In the genomic region with DNA sequence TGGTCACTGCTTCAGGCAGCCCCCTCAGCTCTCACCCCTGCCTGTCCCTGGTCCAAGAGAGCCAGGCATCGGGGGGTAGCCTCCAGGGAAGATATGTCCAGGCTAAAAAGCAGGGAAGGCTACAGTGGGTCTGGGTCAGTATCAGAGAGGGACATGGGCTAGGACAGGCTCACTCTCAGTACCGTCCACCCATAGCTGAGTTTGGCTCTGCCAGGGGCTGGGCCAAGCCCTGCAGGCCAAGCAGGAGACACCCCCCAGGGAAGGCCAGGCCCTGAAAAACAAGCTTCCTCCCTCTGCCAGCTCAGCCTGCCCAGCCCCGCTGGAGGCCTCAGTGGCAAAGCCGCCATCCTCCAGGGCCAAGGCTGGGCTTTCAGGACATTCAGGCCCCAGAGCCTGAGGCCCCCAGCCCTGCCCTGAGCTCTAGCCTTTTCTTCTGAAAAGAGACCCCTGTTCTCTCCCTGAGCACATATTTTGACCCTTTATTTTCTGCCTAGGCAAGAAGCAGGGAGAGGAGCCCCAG, we compare ENCODE assay signal across 16 cellular contexts. TPM values are rescaled to one million over a fixed set of nuclear protein-coding genes. Genes with fewer than 3 reads are reported as not detected.
DNase-seq lines count a peak whose midpoint lies in the region; ATAC-seq and TF ChIP-seq lines count a peak whose summit lies in the region.
"Had no signal": no experiment of that assay in that cellular context is flagged by ENCODE, and none has a peak within 500 bp of the region (broad histone marks: within the 10 kb centered on the region; RNA-seq: fewer than 3 reads in every experiment).

No MANE protein-coding gene starts in this region.

- 90 to 95% methylated on average over 3 to 4 of the region's 4 CpGs for WGBS in endodermal cell (ENCODE audit: insufficient coverage in 1 of 2, insufficient read length in 1 of 2), 2 experiments

- H3K4me3 ChIP-seq in endodermal cell (ENCODE audit: low read length) = no peak overlapping the region
- no peak overlapping the region for H3K4me3 ChIP-seq in tibial artery
- H3K4me3 ChIP-seq: GM12878, GM23338 had no signal

- no peaks in the 10 kb centered on the region for H3K36me3 ChIP-seq in endodermal cell (ENCODE audit: control insufficient read depth, insufficient read depth, low read length)
- no peaks in the 10 kb centered on the region for H3K36me3 ChIP-seq in tibial artery

- ATAC-seq in natural killer cell treated with Interleukin-12 subunit alpha and Interleukin-12 subunit beta and Interleukin-15 and Interleukin-18, amount 100 ng/mL, for 72 hours = no peak
- ATAC-seq in natural killer cell = no peak
- ATAC-seq in GM18873 (IDR thresholded peaks at IDR 0.05; ENCODE audit: low FRiP score, unreplicated experiment) = no peak
- ATAC-seq: GM12878, GM23338 had no signal

- peak; percentile 26 for DNase-seq in natural killer cell treated with Interleukin-12 subunit alpha and Interleukin-12 subunit beta and Interleukin-15 and Interleukin-18, amount 100 ng/mL, for 72 hours (ENCODE audit: low spot score)
- DNase-seq in natural killer cell (no peak), endodermal cell (peak; percentile 17), mesenteric fat pad (ENCODE audit: low spot score) (peak; percentile 76), tibial artery (no peak), dedifferentiated amniotic fluid mesenchymal stem cell (ENCODE audit: extremely low spot score) (no peak), NCI-H446 treated with DMSO at 0.1 percent for 48 hours (lab: John Stamatoyannopoulos, UW) (no peak)
- DNase-seq: C1 segment of cervical spinal cord; Calu3; CD4-positive, alpha-beta T cell; DMS79; H9 had no signal

- peaks cover 4% of the 10 kb centered on the region for H3K36me3 Mint-ChIP-seq in natural killer cell treated with Interleukin-12 subunit alpha and Interleukin-12 subunit beta and Interleukin-15 and Interleukin-18, amount 100 ng/mL, for 72 hours
- H3K36me3 Mint-ChIP-seq in natural killer cell (no peaks in the 10 kb centered on the region), endodermal cell (ENCODE audit: low read depth) (no peaks in the 10 kb centered on the region)

- H3K4me3 Mint-ChIP-seq in natural killer cell treated with Interleukin-12 subunit alpha and Interleukin-12 subunit beta and Interleukin-15 and Interleukin-18, amount 100 ng/mL, for 72 hours = no peak overlapping the region
- H3K4me3 Mint-ChIP-seq in natural killer cell (no peak overlapping the region), endodermal cell (no peak overlapping the region)
- H3K4me3 Mint-ChIP-seq: B cell; CD4-positive, alpha-beta T cell; GM23338; H9 had no signal

- no peaks in the 10 kb centered on the region for H3K4me1 Mint-ChIP-seq in natural killer cell treated with Interleukin-12 subunit alpha and Interleukin-12 subunit beta and Interleukin-15 and Interleukin-18, amount 100 ng/mL, for 72 hours (ENCODE audit: low read depth in 2 of 2)
- H3K4me1 Mint-ChIP-seq in natural killer cell (no peaks in the 10 kb centered on the region), endodermal cell (peaks cover 6% of the 10 kb centered on the region)
- H3K4me1 Mint-ChIP-seq: GM23338 had no signal

- H3K27me3 Mint-ChIP-seq in natural killer cell treated with Interleukin-12 subunit alpha and Interleukin-12 subunit beta and Interleukin-15 and Interleukin-18, amount 100 ng/mL, for 72 hours = peaks cover 5 to 22% of the 10 kb centered on the region in 2 donors
- peaks cover 20 to 24% of the 10 kb centered on the region in 2 donors for H3K27me3 Mint-ChIP-seq in natural killer cell (ENCODE audit: low read depth in 2 of 2)
- H3K27me3 Mint-ChIP-seq in endodermal cell (ENCODE audit: insufficient read depth) = peaks cover 5% of the 10 kb centered on the region

- H3K27ac ChIP-seq in endodermal cell (ENCODE audit: low read depth, low read length) (no peak overlapping the region), tibial artery (peak overlapping the region; percentile 39 to 83)

- intact Hi-C loops in natural killer cell (cut with micrococcal nuclease) (no loop called here), tibial artery (cut with DNase I; ENCODE audit: low total_unique reads) (no loop called here)

- H3K4me1 ChIP-seq in endodermal cell (ENCODE audit: control insufficient read depth, insufficient read depth, low read length) (no peaks in the 10 kb centered on the region), tibial artery (peaks cover 0 to 68% (median 41%) of the 10 kb centered on the region in 4 donors)

- no peak overlapping the region for H3K27ac Mint-ChIP-seq in natural killer cell treated with Interleukin-12 subunit alpha and Interleukin-12 subunit beta and Interleukin-15 and Interleukin-18, amount 100 ng/mL, for 72 hours
- H3K27ac Mint-ChIP-seq in natural killer cell (no peak overlapping the region), endodermal cell (no peak overlapping the region)
- H3K27ac Mint-ChIP-seq: CD4-positive, alpha-beta T cell; GM23338; H9 had no signal

- no peaks in the 10 kb centered on the region for H3K27me3 ChIP-seq in endodermal cell (ENCODE audit: control insufficient read depth, insufficient read depth, low read length, poor library complexity, severe bottlenecking)
- no peaks in the 10 kb centered on the region for H3K27me3 ChIP-seq in tibial artery

- H3K9me3 Mint-ChIP-seq in natural killer cell treated with Interleukin-12 subunit alpha and Interleukin-12 subunit beta and Interleukin-15 and Interleukin-18, amount 100 ng/mL, for 72 hours = no peaks in the 10 kb centered on the region
- H3K9me3 Mint-ChIP-seq in natural killer cell (peaks cover 0 to 5% of the 10 kb centered on the region in 2 donors), endodermal cell (no peaks in the 10 kb centered on the region)
- H3K9me3 Mint-ChIP-seq: CD4-positive, alpha-beta T cell had no signal

- H3K9me3 ChIP-seq in endodermal cell (ENCODE audit: control insufficient read depth, low read length) (no peaks in the 10 kb centered on the region), tibial artery (no peaks in the 10 kb centered on the region)

- no peak for TF ChIP-seq CTCF in natural killer cell (IDR thresholded peaks at IDR 0.05)
- no peak for TF ChIP-seq CTCF in endodermal cell (conservative IDR thresholded peaks at IDR 0.05)
- TF ChIP-seq CTCF in tibial artery (IDR thresholded peaks at IDR 0.05) = no peak

- no peak overlapping the region for H3K9ac ChIP-seq in endodermal cell (ENCODE audit: extremely low read depth, low read length, poor library complexity, severe bottlenecking)

RNA-seq across cellular contexts. Expression of a gene that starts 28.6 kb away (rescaled TPM):
- total RNA-seq in natural killer cell treated with Interleukin-12 subunit alpha and Interleukin-12 subunit beta and Interleukin-15 and Interleukin-18, amount 100 ng/mL, for 72 hours = 1 to 10 TPM in 1 of 2 donors, under 1 TPM in 1; 0.81 to 2.4 TPM
- total RNA-seq in natural killer cell = under 1 TPM in 2 of 3 donors, not detected in 1; 0.33 TPM
- total RNA-seq in endodermal cell = under 1 TPM; 0.27 to 0.37 TPM
- 3.4 TPM for polyA plus RNA-seq in endodermal cell (2013, experiment 1 of 2)
- 2.1 TPM for polyA plus RNA-seq in endodermal cell (2013, experiment 2 of 2)
- total RNA-seq in mesenteric fat pad = 131 TPM

Comparison
In these comparisons a context has a peak if more than half of its experiments do, and no peak if none do; other contexts are left out.
1. DNase-seq: peak in natural killer cell treated with Interleukin-12 subunit alpha and Interleukin-12 subunit beta and Interleukin-15 and Interleukin-18, amount 100 ng/mL, for 72 hours (single experiment), endodermal cell (single experiment) and mesenteric fat pad (single experiment); none in natural killer cell (single experiment), tibial artery (0 of 2), dedifferentiated amniotic fluid mesenchymal stem cell (single experiment) and NCI-H446 treated with DMSO at 0.1 percent for 48 hours (single experiment).
2. RNA of a gene that starts 28.6 kb away (total RNA-seq): 131 TPM in mesenteric fat pad (single experiment); 0.81 to 2.4 TPM in natural killer cell treated with Interleukin-12 subunit alpha and Interleukin-12 subunit beta and Interleukin-15 and Interleukin-18, amount 100 ng/mL, for 72 hours, 0.27 to 0.37 TPM in endodermal cell and 0.33 TPM in natural killer cell; every median in the first group is over 10 times any median in the second.